Comparison of ENCODE assay signal across 2 cellular contexts in the genomic region with DNA sequence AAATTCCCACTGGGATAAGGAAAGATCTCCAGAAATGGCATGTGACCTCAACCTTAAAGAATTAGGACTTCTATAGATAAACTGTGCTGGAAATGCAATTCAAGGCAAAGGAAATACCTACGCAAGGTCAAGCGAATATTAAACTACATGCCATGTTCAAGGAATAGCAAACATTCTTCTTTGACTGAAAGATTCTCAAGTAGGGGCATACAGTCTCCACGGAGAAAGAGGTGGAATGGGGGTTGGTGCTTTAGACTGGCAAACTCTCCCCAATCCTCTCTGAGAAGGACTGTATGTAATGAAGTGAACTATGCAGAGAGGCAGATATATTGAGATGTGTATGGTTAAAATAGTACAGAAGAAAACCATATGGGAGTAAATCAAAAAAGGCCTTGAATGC.
TF ChIP-seq lines count a peak whose summit lies in the region.

No MANE protein-coding gene starts in this region.

TF ChIP-seq in GM23338, 12 proteins besides CTCF, POLR2A, EP300 and RAD21:
- TF ChIP-seq, protein P1, sequence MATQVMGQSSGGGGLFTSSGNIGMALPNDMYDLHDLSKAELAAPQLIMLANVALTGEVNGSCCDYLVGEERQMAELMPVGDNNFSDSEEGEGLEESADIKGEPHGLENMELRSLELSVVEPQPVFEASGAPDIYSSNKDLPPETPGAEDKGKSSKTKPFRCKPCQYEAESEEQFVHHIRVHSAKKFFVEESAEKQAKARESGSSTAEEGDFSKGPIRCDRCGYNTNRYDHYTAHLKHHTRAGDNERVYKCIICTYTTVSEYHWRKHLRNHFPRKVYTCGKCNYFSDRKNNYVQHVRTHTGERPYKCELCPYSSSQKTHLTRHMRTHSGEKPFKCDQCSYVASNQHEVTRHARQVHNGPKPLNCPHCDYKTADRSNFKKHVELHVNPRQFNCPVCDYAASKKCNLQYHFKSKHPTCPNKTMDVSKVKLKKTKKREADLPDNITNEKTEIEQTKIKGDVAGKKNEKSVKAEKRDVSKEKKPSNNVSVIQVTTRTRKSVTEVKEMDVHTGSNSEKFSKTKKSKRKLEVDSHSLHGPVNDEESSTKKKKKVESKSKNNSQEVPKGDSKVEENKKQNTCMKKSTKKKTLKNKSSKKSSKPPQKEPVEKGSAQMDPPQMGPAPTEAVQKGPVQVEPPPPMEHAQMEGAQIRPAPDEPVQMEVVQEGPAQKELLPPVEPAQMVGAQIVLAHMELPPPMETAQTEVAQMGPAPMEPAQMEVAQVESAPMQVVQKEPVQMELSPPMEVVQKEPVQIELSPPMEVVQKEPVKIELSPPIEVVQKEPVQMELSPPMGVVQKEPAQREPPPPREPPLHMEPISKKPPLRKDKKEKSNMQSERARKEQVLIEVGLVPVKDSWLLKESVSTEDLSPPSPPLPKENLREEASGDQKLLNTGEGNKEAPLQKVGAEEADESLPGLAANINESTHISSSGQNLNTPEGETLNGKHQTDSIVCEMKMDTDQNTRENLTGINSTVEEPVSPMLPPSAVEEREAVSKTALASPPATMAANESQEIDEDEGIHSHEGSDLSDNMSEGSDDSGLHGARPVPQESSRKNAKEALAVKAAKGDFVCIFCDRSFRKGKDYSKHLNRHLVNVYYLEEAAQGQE (IDR thresholded peaks at IDR 0.05; ENCODE audit: unreplicated experiment): no peak
- TF ChIP-seq NANOG (IDR thresholded peaks at IDR 0.05; ENCODE audit: borderline replicate concordance): no peak
- no peak for TF ChIP-seq ZNF331 (CRISPR knock-in tag; IDR thresholded peaks at IDR 0.05; ENCODE audit: low read depth)
- TF ChIP-seq, protein P2, sequence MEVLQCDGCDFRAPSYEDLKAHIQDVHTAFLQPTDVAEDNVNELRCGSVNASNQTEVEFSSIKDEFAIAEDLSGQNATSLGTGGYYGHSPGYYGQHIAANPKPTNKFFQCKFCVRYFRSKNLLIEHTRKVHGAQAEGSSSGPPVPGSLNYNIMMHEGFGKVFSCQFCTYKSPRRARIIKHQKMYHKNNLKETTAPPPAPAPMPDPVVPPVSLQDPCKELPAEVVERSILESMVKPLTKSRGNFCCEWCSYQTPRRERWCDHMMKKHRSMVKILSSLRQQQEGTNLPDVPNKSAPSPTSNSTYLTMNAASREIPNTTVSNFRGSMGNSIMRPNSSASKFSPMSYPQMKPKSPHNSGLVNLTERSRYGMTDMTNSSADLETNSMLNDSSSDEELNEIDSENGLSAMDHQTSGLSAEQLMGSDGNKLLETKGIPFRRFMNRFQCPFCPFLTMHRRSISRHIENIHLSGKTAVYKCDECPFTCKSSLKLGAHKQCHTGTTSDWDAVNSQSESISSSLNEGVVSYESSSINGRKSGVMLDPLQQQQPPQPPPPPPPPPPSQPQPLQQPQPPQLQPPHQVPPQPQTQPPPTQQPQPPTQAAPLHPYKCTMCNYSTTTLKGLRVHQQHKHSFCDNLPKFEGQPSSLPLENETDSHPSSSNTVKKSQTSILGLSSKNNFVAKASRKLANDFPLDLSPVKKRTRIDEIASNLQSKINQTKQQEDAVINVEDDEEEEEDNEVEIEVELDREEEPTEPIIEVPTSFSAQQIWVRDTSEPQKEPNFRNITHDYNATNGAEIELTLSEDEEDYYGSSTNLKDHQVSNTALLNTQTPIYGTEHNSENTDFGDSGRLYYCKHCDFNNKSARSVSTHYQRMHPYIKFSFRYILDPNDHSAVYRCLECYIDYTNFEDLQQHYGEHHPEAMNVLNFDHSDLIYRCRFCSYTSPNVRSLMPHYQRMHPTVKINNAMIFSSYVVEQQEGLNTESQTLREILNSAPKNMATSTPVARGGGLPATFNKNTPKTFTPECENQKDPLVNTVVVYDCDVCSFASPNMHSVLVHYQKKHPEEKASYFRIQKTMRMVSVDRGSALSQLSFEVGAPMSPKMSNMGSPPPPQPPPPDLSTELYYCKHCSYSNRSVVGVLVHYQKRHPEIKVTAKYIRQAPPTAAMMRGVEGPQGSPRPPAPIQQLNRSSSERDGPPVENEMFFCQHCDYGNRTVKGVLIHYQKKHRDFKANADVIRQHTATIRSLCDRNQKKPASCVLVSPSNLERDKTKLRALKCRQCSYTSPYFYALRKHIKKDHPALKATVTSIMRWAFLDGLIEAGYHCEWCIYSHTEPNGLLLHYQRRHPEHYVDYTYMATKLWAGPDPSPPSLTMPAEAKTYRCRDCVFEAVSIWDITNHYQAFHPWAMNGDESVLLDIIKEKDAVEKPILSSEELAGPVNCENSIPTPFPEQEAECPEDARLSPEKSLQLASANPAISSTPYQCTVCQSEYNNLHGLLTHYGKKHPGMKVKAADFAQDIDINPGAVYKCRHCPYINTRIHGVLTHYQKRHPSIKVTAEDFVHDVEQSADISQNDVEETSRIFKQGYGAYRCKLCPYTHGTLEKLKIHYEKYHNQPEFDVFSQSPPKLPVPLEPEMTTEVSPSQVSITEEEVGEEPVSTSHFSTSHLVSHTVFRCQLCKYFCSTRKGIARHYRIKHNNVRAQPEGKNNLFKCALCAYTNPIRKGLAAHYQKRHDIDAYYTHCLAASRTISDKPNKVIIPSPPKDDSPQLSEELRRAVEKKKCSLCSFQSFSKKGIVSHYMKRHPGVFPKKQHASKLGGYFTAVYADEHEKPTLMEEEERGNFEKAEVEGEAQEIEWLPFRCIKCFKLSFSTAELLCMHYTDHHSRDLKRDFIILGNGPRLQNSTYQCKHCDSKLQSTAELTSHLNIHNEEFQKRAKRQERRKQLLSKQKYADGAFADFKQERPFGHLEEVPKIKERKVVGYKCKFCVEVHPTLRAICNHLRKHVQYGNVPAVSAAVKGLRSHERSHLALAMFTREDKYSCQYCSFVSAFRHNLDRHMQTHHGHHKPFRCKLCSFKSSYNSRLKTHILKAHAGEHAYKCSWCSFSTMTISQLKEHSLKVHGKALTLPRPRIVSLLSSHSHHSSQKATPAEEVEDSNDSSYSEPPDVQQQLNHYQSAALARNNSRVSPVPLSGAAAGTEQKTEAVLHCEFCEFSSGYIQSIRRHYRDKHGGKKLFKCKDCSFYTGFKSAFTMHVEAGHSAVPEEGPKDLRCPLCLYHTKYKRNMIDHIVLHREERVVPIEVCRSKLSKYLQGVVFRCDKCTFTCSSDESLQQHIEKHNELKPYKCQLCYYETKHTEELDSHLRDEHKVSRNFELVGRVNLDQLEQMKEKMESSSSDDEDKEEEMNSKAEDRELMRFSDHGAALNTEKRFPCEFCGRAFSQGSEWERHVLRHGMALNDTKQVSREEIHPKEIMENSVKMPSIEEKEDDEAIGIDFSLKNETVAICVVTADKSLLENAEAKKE (CRISPR knock-in tag; IDR thresholded peaks at IDR 0.05): no peak
- TF ChIP-seq POLR2AphosphoS5 (IDR thresholded peaks at IDR 0.05; ENCODE audit: low read depth): no peak
TF ChIP-seq in GM23338: peak in this region for 0.

TF ChIP-seq in WTC11, 78 proteins besides CTCF, POLR2A, EP300 and RAD21 (continued from another document):
- TF ChIP-seq, protein P3, sequence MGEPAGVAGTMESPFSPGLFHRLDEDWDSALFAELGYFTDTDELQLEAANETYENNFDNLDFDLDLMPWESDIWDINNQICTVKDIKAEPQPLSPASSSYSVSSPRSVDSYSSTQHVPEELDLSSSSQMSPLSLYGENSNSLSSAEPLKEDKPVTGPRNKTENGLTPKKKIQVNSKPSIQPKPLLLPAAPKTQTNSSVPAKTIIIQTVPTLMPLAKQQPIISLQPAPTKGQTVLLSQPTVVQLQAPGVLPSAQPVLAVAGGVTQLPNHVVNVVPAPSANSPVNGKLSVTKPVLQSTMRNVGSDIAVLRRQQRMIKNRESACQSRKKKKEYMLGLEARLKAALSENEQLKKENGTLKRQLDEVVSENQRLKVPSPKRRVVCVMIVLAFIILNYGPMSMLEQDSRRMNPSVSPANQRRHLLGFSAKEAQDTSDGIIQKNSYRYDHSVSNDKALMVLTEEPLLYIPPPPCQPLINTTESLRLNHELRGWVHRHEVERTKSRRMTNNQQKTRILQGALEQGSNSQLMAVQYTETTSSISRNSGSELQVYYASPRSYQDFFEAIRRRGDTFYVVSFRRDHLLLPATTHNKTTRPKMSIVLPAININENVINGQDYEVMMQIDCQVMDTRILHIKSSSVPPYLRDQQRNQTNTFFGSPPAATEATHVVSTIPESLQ (CRISPR knock-in tag; IDR thresholded peaks at IDR 0.05): no peak
- TF ChIP-seq, protein P4, sequence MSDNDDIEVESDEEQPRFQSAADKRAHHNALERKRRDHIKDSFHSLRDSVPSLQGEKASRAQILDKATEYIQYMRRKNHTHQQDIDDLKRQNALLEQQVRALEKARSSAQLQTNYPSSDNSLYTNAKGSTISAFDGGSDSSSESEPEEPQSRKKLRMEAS (CRISPR knock-in tag; IDR thresholded peaks at IDR 0.05): no peak
